ENCODE assay signal across 1 cellular context in genomic region chr14:105155681-105156413, GRCh38.
TF ChIP-seq lines count a peak whose summit lies in the region.

No MANE protein-coding gene starts in this region.

TF ChIP-seq in GM23338, 12 proteins besides CTCF, POLR2A, EP300 and RAD21 (continued from another document):
- no peak for TF ChIP-seq ZNF462 (CRISPR knock-in tag; IDR thresholded peaks at IDR 0.05)
- no peak for TF ChIP-seq EZH2phosphoT487 (IDR thresholded peaks at IDR 0.05; ENCODE audit: unreplicated experiment)
- TF ChIP-seq ZNF331 (CRISPR knock-in tag; IDR thresholded peaks at IDR 0.05; ENCODE audit: low read depth): no peak
- TF ChIP-seq, protein P1, sequence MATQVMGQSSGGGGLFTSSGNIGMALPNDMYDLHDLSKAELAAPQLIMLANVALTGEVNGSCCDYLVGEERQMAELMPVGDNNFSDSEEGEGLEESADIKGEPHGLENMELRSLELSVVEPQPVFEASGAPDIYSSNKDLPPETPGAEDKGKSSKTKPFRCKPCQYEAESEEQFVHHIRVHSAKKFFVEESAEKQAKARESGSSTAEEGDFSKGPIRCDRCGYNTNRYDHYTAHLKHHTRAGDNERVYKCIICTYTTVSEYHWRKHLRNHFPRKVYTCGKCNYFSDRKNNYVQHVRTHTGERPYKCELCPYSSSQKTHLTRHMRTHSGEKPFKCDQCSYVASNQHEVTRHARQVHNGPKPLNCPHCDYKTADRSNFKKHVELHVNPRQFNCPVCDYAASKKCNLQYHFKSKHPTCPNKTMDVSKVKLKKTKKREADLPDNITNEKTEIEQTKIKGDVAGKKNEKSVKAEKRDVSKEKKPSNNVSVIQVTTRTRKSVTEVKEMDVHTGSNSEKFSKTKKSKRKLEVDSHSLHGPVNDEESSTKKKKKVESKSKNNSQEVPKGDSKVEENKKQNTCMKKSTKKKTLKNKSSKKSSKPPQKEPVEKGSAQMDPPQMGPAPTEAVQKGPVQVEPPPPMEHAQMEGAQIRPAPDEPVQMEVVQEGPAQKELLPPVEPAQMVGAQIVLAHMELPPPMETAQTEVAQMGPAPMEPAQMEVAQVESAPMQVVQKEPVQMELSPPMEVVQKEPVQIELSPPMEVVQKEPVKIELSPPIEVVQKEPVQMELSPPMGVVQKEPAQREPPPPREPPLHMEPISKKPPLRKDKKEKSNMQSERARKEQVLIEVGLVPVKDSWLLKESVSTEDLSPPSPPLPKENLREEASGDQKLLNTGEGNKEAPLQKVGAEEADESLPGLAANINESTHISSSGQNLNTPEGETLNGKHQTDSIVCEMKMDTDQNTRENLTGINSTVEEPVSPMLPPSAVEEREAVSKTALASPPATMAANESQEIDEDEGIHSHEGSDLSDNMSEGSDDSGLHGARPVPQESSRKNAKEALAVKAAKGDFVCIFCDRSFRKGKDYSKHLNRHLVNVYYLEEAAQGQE (IDR thresholded peaks at IDR 0.05; ENCODE audit: unreplicated experiment): no peak
- no peak for TF ChIP-seq CREB1 (CRISPR knock-in tag; IDR thresholded peaks at IDR 0.05; ENCODE audit: low read depth)
